In genomic region chr3:99966657-99967420, GRCh38 we compare ENCODE assay signal across 1 cellular context.
TF ChIP-seq lines count a peak whose summit lies in the region.

No MANE protein-coding gene starts in this region.

TF ChIP-seq in GM23338, 12 proteins besides CTCF, POLR2A, EP300 and RAD21:
- TF ChIP-seq REST (IDR thresholded peaks at IDR 0.05; ENCODE audit: unreplicated experiment) (no peak), JUNB (IDR thresholded peaks at IDR 0.05; ENCODE audit: unreplicated experiment) (no peak), EZH2phosphoT487 (IDR thresholded peaks at IDR 0.05; ENCODE audit: unreplicated experiment) (no peak), POLR2AphosphoS5 (IDR thresholded peaks at IDR 0.05; ENCODE audit: low read depth) (no peak), ZNF462 (CRISPR knock-in tag; IDR thresholded peaks at IDR 0.05) (no peak)
